In the genomic region with DNA sequence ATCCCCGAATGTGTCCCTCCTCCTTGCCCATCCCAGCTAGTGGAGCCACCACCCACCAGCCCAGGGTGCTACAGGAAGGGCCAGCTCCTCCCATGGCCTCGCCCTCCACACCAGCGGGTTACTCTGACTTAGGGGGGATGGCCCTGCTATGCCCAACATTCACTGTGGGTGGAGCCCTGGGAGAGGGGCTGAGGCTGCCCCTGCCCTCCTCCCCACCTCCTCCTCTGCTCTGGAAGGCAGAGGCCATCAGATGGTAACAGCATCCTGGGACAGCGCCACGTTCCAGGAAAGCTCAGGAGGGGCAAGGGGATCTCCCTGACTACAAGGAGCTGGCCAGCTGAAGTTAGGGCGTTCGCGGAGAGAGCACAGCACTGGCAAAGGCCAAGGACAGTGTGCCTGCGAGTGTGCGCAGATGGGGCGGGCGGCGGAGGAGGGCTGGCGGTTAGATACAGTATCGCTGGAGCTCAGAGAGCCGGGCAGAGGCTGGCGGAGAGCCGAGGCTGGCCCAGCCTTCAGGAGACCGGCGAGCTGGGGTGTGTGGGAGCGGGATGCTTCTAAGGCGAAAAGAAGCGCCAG, we compare ENCODE assay signal across 1 cellular context.
TF ChIP-seq lines count a peak whose summit lies in the region.

No MANE protein-coding gene starts in this region.

TF ChIP-seq in WTC11, 78 proteins besides CTCF, POLR2A, EP300 and RAD21 (continued from another document):
- TF ChIP-seq, protein P1, sequence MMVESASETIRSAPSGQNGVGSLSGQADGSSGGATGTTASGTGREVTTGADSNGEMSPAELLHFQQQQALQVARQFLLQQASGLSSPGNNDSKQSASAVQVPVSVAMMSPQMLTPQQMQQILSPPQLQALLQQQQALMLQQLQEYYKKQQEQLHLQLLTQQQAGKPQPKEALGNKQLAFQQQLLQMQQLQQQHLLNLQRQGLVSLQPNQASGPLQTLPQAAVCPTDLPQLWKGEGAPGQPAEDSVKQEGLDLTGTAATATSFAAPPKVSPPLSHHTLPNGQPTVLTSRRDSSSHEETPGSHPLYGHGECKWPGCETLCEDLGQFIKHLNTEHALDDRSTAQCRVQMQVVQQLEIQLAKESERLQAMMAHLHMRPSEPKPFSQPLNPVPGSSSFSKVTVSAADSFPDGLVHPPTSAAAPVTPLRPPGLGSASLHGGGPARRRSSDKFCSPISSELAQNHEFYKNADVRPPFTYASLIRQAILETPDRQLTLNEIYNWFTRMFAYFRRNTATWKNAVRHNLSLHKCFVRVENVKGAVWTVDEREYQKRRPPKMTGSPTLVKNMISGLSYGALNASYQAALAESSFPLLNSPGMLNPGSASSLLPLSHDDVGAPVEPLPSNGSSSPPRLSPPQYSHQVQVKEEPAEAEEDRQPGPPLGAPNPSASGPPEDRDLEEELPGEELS (CRISPR knock-in tag; IDR thresholded peaks at IDR 0.05) = peak; percentile 44; the same call in 1 of the 2 replicates
- peak; percentile 31; the same call in 1 of the 2 replicates for TF ChIP-seq ETV6 (CRISPR knock-in tag; IDR thresholded peaks at IDR 0.05)
- TF ChIP-seq, protein P2, sequence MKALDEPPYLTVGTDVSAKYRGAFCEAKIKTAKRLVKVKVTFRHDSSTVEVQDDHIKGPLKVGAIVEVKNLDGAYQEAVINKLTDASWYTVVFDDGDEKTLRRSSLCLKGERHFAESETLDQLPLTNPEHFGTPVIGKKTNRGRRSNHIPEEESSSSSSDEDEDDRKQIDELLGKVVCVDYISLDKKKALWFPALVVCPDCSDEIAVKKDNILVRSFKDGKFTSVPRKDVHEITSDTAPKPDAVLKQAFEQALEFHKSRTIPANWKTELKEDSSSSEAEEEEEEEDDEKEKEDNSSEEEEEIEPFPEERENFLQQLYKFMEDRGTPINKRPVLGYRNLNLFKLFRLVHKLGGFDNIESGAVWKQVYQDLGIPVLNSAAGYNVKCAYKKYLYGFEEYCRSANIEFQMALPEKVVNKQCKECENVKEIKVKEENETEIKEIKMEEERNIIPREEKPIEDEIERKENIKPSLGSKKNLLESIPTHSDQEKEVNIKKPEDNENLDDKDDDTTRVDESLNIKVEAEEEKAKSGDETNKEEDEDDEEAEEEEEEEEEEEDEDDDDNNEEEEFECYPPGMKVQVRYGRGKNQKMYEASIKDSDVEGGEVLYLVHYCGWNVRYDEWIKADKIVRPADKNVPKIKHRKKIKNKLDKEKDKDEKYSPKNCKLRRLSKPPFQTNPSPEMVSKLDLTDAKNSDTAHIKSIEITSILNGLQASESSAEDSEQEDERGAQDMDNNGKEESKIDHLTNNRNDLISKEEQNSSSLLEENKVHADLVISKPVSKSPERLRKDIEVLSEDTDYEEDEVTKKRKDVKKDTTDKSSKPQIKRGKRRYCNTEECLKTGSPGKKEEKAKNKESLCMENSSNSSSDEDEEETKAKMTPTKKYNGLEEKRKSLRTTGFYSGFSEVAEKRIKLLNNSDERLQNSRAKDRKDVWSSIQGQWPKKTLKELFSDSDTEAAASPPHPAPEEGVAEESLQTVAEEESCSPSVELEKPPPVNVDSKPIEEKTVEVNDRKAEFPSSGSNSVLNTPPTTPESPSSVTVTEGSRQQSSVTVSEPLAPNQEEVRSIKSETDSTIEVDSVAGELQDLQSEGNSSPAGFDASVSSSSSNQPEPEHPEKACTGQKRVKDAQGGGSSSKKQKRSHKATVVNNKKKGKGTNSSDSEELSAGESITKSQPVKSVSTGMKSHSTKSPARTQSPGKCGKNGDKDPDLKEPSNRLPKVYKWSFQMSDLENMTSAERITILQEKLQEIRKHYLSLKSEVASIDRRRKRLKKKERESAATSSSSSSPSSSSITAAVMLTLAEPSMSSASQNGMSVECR (CRISPR knock-in tag; IDR thresholded peaks at IDR 0.05; ENCODE audit: borderline replicate concordance) = no peak
- TF ChIP-seq ZNF219 (CRISPR knock-in tag; IDR thresholded peaks at IDR 0.05; ENCODE audit: borderline replicate concordance) = no peak
